Comparison of ENCODE assay signal across 16 cellular contexts in genomic region chr14:67423424-67423823, GRCh38. TPM values are rescaled to one million over a fixed set of nuclear protein-coding genes. Genes with fewer than 3 reads are reported as not detected.
"Had no signal": no experiment of that assay in that cellular context is flagged by ENCODE, and none has a peak within 500 bp of the region (broad histone marks: within the 10 kb centered on the region; RNA-seq: fewer than 3 reads in every experiment).

No MANE protein-coding gene starts in this region.

- H3K4me3 ChIP-seq: body of pancreas, gastroesophageal sphincter, hepatocyte, psoas muscle, right lobe of liver had no signal

- H3K36me3 ChIP-seq: gastroesophageal sphincter, right lobe of liver had no signal

- H3K27me3 ChIP-seq: body of pancreas, hepatocyte, right lobe of liver had no signal

- ATAC-seq: activated naive CD4-positive, alpha-beta T cell treated with anti-CD3 and anti-CD28 coated beads, Interleukin-2, amount 50 U/mL, for 72 hours; body of pancreas; gastroesophageal sphincter; left ventricle myocardium superior; natural killer cell treated with Interleukin-12 subunit alpha and Interleukin-12 subunit beta and Interleukin-15 and Interleukin-18, amount 100 ng/mL, for 72 hours; psoas muscle; right lobe of liver had no signal

- DNase-seq: activated CD4-positive, alpha-beta T cell treated with anti-CD3 and anti-CD28 coated beads, Interleukin-2, amount 50 U/mL, for 1 hour; activated CD4-positive, CD25-positive, alpha-beta regulatory T cell; amniotic stem cell; body of pancreas; cerebellar nuclear complex; dermis blood vessel endothelial cell; left ventricle myocardium superior; mesenchymal stem cell; psoas muscle; right lobe of liver; stimulated activated naive CD4-positive, alpha-beta T cell treated with Interleukin-2 at 50 U/mL for 16 hours; T-helper 9 cell had no signal

RNA-seq across cellular contexts. Expression of gene PLEK2, which starts 11.5 kb away (rescaled TPM):
- total RNA-seq: left ventricle myocardium superior; natural killer cell treated with Interleukin-12 subunit alpha and Interleukin-12 subunit beta and Interleukin-15 and Interleukin-18, amount 100 ng/mL, for 72 hours had no signal
